ENCODE assay signal across 1 cellular context in genomic region chr1:41917051-41917530, GRCh38.
TF ChIP-seq lines count a peak whose summit lies in the region.

No MANE protein-coding gene starts in this region.

TF ChIP-seq in HepG2, 621 proteins besides CTCF, POLR2A, EP300 and RAD21 (continued from another document):
- no peak for TF ChIP-seq IKZF5 (CRISPR knock-in tag; IDR thresholded peaks at IDR 0.05)
- TF ChIP-seq ZFP1 (CRISPR knock-in tag; IDR thresholded peaks at IDR 0.05): no peak
